In genomic region chr17:75692976-75693375, GRCh38 we compare ENCODE assay signal across 1 cellular context.
TF ChIP-seq lines count a peak whose summit lies in the region.

No MANE protein-coding gene starts in this region.

TF ChIP-seq in A549, 52 proteins besides CTCF, POLR2A, EP300 and RAD21 (continued from another document):
- TF ChIP-seq ELK1 (IDR thresholded peaks at IDR 0.05; ENCODE audit: low read depth, low read length) = no peak
- TF ChIP-seq, protein P1, sequence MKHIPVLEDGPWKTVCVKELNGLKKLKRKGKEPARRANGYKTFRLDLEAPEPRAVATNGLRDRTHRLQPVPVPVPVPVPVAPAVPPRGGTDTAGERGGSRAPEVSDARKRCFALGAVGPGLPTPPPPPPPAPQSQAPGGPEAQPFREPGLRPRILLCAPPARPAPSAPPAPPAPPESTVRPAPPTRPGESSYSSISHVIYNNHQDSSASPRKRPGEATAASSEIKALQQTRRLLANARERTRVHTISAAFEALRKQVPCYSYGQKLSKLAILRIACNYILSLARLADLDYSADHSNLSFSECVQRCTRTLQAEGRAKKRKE (CRISPR knock-in tag; IDR thresholded peaks at IDR 0.05; ENCODE audit: low read depth) = no peak
- no peak for TF ChIP-seq NFE2L2 (conservative IDR thresholded peaks at IDR 0.05; ENCODE audit: low read length)
